1 cellular context compared by ENCODE assay signal in the genomic region with DNA sequence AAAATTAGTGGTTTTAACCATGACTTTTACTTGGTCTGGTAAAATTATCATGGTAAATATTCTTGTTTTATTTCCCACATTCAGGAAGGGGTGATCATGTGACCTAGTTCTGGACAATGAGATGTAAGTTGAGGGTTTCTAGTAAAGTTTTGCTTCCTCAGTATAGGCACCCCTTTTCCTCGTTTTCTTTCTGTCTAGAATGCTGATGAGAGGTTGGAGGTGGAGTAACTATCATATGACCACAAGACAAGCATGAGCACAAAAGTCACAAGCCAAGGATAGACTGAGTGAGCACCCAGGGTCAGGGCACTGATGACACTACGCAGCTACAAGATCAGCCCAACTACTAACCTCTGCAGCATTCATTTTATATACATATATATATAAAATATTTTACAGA.
TF ChIP-seq lines count a peak whose summit lies in the region.

No MANE protein-coding gene starts in this region.

TF ChIP-seq in liver, 16 proteins besides CTCF, POLR2A, EP300 and RAD21 (continued from another document):
- TF ChIP-seq, protein P1, sequence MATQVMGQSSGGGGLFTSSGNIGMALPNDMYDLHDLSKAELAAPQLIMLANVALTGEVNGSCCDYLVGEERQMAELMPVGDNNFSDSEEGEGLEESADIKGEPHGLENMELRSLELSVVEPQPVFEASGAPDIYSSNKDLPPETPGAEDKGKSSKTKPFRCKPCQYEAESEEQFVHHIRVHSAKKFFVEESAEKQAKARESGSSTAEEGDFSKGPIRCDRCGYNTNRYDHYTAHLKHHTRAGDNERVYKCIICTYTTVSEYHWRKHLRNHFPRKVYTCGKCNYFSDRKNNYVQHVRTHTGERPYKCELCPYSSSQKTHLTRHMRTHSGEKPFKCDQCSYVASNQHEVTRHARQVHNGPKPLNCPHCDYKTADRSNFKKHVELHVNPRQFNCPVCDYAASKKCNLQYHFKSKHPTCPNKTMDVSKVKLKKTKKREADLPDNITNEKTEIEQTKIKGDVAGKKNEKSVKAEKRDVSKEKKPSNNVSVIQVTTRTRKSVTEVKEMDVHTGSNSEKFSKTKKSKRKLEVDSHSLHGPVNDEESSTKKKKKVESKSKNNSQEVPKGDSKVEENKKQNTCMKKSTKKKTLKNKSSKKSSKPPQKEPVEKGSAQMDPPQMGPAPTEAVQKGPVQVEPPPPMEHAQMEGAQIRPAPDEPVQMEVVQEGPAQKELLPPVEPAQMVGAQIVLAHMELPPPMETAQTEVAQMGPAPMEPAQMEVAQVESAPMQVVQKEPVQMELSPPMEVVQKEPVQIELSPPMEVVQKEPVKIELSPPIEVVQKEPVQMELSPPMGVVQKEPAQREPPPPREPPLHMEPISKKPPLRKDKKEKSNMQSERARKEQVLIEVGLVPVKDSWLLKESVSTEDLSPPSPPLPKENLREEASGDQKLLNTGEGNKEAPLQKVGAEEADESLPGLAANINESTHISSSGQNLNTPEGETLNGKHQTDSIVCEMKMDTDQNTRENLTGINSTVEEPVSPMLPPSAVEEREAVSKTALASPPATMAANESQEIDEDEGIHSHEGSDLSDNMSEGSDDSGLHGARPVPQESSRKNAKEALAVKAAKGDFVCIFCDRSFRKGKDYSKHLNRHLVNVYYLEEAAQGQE (IDR thresholded peaks at IDR 0.05): no peak
- TF ChIP-seq NR2F2 (IDR thresholded peaks at IDR 0.05) (no peak), RXRA (IDR thresholded peaks at IDR 0.05) (no peak), FOXA1 (IDR thresholded peaks at IDR 0.05) (no peak), HNF4G (IDR thresholded peaks at IDR 0.05) (no peak), EGR1 (IDR thresholded peaks at IDR 0.05; ENCODE audit: low read depth in 2 of 2) (no peak)
- TF ChIP-seq, protein P2, sequence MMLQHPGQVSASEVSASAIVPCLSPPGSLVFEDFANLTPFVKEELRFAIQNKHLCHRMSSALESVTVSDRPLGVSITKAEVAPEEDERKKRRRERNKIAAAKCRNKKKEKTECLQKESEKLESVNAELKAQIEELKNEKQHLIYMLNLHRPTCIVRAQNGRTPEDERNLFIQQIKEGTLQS (IDR thresholded peaks at IDR 0.05): no peak
